Comparison of ENCODE assay signal across 1 cellular context in the genomic region with DNA sequence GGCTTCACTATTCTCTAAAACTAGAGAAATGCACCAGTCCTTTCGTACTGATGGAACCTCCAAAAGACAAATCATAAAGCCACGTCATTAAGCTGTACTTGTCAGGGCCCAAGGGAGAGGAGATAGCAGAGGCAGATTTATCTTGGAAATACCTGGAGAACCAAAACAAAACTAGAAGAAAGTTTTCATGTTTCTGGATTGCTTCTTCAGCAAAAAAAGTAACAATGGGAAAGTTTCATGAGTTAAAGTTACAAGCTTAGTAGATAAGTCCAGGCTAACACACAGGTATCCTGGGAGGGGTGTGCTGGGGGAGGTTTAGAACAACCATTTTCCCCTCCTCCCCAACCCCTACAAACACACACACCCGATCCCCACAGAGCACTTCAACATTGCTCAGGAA.
A peak's percentile ranks its signal among the peaks of the same experiment; 100 is the strongest.
TF ChIP-seq lines count a peak whose summit lies in the region.

No MANE protein-coding gene starts in this region.

TF ChIP-seq in A549, 52 proteins besides CTCF, POLR2A, EP300 and RAD21:
- peak; percentile 6 for TF ChIP-seq MAFK (IDR thresholded peaks at IDR 0.05; ENCODE audit: partially characterized antibody)
- no peak for TF ChIP-seq HOXB13 (CRISPR knock-in tag; IDR thresholded peaks at IDR 0.05; ENCODE audit: low read depth)
TF ChIP-seq in A549: peak in this region for 1.
